In the genomic region with DNA sequence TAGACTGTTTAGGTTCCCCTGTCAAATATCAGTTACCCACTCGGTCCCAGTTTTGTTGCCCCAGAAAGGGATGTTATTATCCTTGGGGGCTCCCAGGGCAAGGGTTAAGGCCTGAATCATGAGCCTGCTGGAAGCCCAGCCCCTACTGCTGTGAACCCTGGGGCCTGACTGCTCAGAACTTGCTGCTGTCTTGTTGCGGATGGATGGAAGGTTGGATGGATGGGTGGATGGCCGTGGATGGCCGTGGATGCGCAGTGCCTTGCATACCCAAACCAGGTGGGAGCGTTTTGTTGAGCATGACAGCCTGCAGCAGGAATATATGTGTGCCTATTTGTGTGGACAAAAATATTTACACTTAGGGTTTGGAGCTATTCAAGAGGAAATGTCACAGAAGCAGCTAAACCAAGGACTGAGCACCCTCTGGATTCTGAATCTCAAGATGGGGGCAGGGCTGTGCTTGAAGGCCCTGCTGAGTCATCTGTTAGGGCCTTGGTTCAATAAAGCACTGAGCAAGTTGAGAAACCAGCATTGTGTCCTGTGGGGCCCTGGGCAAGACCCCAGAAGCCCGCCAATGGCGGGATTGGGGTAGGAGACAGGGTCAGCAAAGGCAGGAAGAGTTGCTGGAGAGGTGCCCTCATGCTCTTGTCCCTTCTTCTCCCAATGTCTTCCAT, we compare ENCODE assay signal across 1 cellular context.
TF ChIP-seq lines count a peak whose summit lies in the region.

No MANE protein-coding gene starts in this region.

TF ChIP-seq in K562, 482 proteins besides CTCF, POLR2A, EP300 and RAD21 (continues in another document):
- TF ChIP-seq, protein P1, sequence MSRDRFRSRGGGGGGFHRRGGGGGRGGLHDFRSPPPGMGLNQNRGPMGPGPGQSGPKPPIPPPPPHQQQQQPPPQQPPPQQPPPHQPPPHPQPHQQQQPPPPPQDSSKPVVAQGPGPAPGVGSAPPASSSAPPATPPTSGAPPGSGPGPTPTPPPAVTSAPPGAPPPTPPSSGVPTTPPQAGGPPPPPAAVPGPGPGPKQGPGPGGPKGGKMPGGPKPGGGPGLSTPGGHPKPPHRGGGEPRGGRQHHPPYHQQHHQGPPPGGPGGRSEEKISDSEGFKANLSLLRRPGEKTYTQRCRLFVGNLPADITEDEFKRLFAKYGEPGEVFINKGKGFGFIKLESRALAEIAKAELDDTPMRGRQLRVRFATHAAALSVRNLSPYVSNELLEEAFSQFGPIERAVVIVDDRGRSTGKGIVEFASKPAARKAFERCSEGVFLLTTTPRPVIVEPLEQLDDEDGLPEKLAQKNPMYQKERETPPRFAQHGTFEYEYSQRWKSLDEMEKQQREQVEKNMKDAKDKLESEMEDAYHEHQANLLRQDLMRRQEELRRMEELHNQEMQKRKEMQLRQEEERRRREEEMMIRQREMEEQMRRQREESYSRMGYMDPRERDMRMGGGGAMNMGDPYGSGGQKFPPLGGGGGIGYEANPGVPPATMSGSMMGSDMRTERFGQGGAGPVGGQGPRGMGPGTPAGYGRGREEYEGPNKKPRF (IDR thresholded peaks at IDR 0.05; ENCODE audit: low read depth, low read length), result no peak
- TF ChIP-seq MAFG (tag; conservative IDR thresholded peaks at IDR 0.05) (peak; percentile 70), MTA1 (IDR thresholded peaks at IDR 0.05; ENCODE audit: borderline replicate concordance) (no peak), SMARCB1 (IDR thresholded peaks at IDR 0.05; ENCODE audit: insufficient read length, low read depth) (no peak), ZFX (CRISPR knock-in tag; IDR thresholded peaks at IDR 0.05) (0 out of 2 replicates have a peak, but pooled peaks have one; percentile 46), MLLT1 (IDR thresholded peaks at IDR 0.05) (no peak), ZNF780A (CRISPR knock-in tag; IDR thresholded peaks at IDR 0.05) (no peak), ZEB2 (IDR thresholded peaks at IDR 0.05) (no peak), HEY1 (CRISPR knock-in tag; IDR thresholded peaks at IDR 0.05; ENCODE audit: borderline replicate concordance) (no peak), ZNF316 (IDR thresholded peaks at IDR 0.05) (peak; percentile 83), E2F1 (CRISPR knock-in tag; IDR thresholded peaks at IDR 0.05) (no peak), ESRRA (IDR thresholded peaks at IDR 0.05; ENCODE audit: borderline replicate concordance, low read depth) (no peak), ZNF592 (IDR thresholded peaks at IDR 0.05) (peak; percentile 69; the same call in 1 of the 2 replicates), ZFPM2 (CRISPR knock-in tag; IDR thresholded peaks at IDR 0.05) (no peak), HDAC6 (IDR thresholded peaks at IDR 0.05; ENCODE audit: low read depth, low read length) (no peak), ZNF766 (CRISPR knock-in tag; conservative IDR thresholded peaks at IDR 0.05) (0 out of 2 replicates have a peak, but pooled peaks have one; percentile 27), TEAD4 (IDR thresholded peaks at IDR 0.05; ENCODE audit: low read length) (no peak), TEAD4 (CRISPR knock-in tag; IDR thresholded peaks at IDR 0.05; ENCODE audit: borderline replicate concordance) (no peak), L3MBTL2 (IDR thresholded peaks at IDR 0.05) (no peak), ARID3B (CRISPR knock-in tag; IDR thresholded peaks at IDR 0.05; ENCODE audit: borderline replicate concordance) (no peak), ZNF830 (CRISPR knock-in tag; IDR thresholded peaks at IDR 0.05) (no peak)
- TF ChIP-seq, protein P2, sequence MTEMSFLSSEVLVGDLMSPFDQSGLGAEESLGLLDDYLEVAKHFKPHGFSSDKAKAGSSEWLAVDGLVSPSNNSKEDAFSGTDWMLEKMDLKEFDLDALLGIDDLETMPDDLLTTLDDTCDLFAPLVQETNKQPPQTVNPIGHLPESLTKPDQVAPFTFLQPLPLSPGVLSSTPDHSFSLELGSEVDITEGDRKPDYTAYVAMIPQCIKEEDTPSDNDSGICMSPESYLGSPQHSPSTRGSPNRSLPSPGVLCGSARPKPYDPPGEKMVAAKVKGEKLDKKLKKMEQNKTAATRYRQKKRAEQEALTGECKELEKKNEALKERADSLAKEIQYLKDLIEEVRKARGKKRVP (CRISPR knock-in tag; IDR thresholded peaks at IDR 0.05), result no peak
- TF ChIP-seq, protein P3, sequence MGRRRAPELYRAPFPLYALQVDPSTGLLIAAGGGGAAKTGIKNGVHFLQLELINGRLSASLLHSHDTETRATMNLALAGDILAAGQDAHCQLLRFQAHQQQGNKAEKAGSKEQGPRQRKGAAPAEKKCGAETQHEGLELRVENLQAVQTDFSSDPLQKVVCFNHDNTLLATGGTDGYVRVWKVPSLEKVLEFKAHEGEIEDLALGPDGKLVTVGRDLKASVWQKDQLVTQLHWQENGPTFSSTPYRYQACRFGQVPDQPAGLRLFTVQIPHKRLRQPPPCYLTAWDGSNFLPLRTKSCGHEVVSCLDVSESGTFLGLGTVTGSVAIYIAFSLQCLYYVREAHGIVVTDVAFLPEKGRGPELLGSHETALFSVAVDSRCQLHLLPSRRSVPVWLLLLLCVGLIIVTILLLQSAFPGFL (CRISPR knock-in tag; IDR thresholded peaks at IDR 0.05), result no peak
- TF ChIP-seq, protein P4, sequence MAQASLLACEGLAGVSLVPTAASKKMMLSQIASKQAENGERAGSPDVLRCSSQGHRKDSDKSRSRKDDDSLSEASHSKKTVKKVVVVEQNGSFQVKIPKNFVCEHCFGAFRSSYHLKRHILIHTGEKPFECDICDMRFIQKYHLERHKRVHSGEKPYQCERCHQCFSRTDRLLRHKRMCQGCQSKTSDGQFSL (CRISPR knock-in tag; IDR thresholded peaks at IDR 0.05), result no peak
- TF ChIP-seq, protein P4 (tag; IDR thresholded peaks at IDR 0.05), result no peak
- TF ChIP-seq, protein P5, sequence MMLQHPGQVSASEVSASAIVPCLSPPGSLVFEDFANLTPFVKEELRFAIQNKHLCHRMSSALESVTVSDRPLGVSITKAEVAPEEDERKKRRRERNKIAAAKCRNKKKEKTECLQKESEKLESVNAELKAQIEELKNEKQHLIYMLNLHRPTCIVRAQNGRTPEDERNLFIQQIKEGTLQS (IDR thresholded peaks at IDR 0.05), result peak; percentile 64
- TF ChIP-seq, protein P5 (CRISPR knock-in tag; conservative IDR thresholded peaks at IDR 0.05), result no peak
